ENCODE assay signal across 1 cellular context in the genomic region with DNA sequence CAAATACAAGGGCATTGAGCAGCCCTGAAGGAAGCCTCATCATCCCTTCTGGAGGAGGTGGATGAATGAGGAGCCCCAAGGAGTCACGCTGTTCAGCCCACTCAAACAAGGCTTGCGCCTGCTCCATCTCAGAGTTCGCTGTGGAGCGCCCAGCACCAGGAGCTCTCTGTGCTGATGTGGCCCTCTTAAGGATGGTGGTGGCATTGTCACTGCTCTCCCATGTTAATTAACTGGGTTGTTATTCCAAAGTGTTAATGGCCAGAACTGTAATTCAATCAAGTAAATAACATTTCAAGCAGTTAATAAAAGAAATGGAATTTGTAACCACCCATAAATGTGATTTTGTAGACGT.
TF ChIP-seq lines count a peak whose summit lies in the region.

No MANE protein-coding gene starts in this region.

TF ChIP-seq in liver, 16 proteins besides CTCF, POLR2A, EP300 and RAD21 (continued from another document):
- TF ChIP-seq HNF4A (conservative IDR thresholded peaks at IDR 0.05) (no peak), SP1 (IDR thresholded peaks at IDR 0.05) (no peak)
